ENCODE assay signal across 11 cellular contexts in the genomic region with DNA sequence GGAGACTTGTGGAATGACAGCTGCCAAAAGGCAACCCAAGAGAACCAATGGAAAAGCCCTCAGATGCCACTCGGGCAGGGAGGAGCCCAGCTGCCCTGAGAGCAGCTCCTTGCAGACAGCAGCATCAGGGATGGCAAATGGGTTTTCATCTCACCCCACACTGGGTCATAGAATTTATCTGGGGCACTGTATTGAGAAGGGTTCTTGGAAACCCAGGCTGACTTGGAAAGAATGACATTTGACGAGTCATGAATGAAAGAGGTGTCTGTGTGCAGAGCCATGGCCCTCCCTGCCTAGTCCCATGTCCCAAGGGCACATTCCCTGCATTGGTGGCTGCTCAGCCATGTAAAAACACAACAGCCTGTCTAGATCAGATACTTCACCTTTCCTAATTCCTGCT.
DNase-seq lines count a peak whose midpoint lies in the region; ATAC-seq and TF ChIP-seq lines count a peak whose summit lies in the region.
"Had no signal": no experiment of that assay in that cellular context is flagged by ENCODE, and none has a peak within 500 bp of the region (broad histone marks: within the 10 kb centered on the region; RNA-seq: fewer than 3 reads in every experiment).

No MANE protein-coding gene starts in this region.

- TF ChIP-seq CTCF in type B pancreatic cell (conservative IDR thresholded peaks at IDR 0.05): no peak

- DNase-seq in stimulated activated CD4-positive, alpha-beta T cell treated with anti-CD3 and anti-CD28 coated beads, Interleukin-15, amount 100 ng/mL, for 24 hours: peak; percentile 45
- DNase-seq in stimulated activated CD4-positive, alpha-beta T cell treated with anti-CD3 and anti-CD28 coated beads, Interleukin-1b, Interleukin-23, amount 100 ng/mL, for 48 hours: no peak
- peak; percentile 31 to 48 for DNase-seq in activated T-cell treated with anti-CD3 and anti-CD28 coated beads, Interleukin-2, amount 50 U/mL, for 72 hours
- DNase-seq in medulla oblongata (ENCODE audit: extremely low spot score) (peak; percentile 53), type B pancreatic cell (ENCODE audit: extremely low spot score, unreplicated experiment) (no peak), activated gamma-delta T cell treated with Interleukin-2 at 50 U/mL for 16 hours (no peak), occipital lobe (lab: John Stamatoyannopoulos, UW) (no peak)
- DNase-seq: GOT3, NCI-H2227 treated with DMSO at 0.1 percent for 48 hours, RPMI8226 had no signal

- peaks cover 72% of the 10 kb centered on the region for H3K4me1 Mint-ChIP-seq in activated T-cell treated with anti-CD3 and anti-CD28 coated beads, Interleukin-2, amount 50 U/mL, for 72 hours (ENCODE audit: low read depth)
- H3K4me1 Mint-ChIP-seq in type B pancreatic cell (ENCODE audit: unreplicated experiment): peaks cover 18% of the 10 kb centered on the region

- no peaks in the 10 kb centered on the region for H3K27me3 Mint-ChIP-seq in activated T-cell treated with anti-CD3 and anti-CD28 coated beads, Interleukin-2, amount 50 U/mL, for 72 hours (ENCODE audit: low read depth)
- H3K27me3 Mint-ChIP-seq in type B pancreatic cell: no peaks in the 10 kb centered on the region

- peak; percentile 48 to 50 for ATAC-seq in activated T-cell treated with anti-CD3 and anti-CD28 coated beads, Interleukin-2, amount 50 U/mL, for 72 hours (replicated peaks in 1 of 2)
- no peak for ATAC-seq in HG03469 (IDR thresholded peaks at IDR 0.05; ENCODE audit: unreplicated experiment)

- peaks cover 37 to 59% of the 10 kb centered on the region in 2 donors for H3K36me3 Mint-ChIP-seq in activated T-cell treated with anti-CD3 and anti-CD28 coated beads, Interleukin-2, amount 50 U/mL, for 72 hours (ENCODE audit: insufficient read depth in 2 of 2)
- H3K36me3 Mint-ChIP-seq in type B pancreatic cell: peaks cover 38% of the 10 kb centered on the region

- H3K4me3 Mint-ChIP-seq in activated T-cell treated with anti-CD3 and anti-CD28 coated beads, Interleukin-2, amount 50 U/mL, for 72 hours: peak overlapping the region; percentile 67 to 81
- no peak overlapping the region for H3K4me3 Mint-ChIP-seq in type B pancreatic cell

- peaks cover 5 to 7% of the 10 kb centered on the region in 2 donors for H3K9me3 Mint-ChIP-seq in activated T-cell treated with anti-CD3 and anti-CD28 coated beads, Interleukin-2, amount 50 U/mL, for 72 hours
- peaks cover 11% of the 10 kb centered on the region for H3K9me3 Mint-ChIP-seq in type B pancreatic cell

- peak overlapping the region; percentile 95 for H3K27ac Mint-ChIP-seq in activated T-cell treated with anti-CD3 and anti-CD28 coated beads, Interleukin-2, amount 50 U/mL, for 72 hours
- peak overlapping the region; percentile 65 for H3K27ac Mint-ChIP-seq in type B pancreatic cell

Comparison
In these comparisons a context has a peak if more than half of its experiments do, and no peak if none do; other contexts are left out.
1. DNase-seq: peak in stimulated activated CD4-positive, alpha-beta T cell treated with anti-CD3 and anti-CD28 coated beads, Interleukin-15, amount 100 ng/mL, for 24 hours (single experiment), activated T-cell treated with anti-CD3 and anti-CD28 coated beads, Interleukin-2, amount 50 U/mL, for 72 hours (2 of 2) and medulla oblongata (single experiment); none in stimulated activated CD4-positive, alpha-beta T cell treated with anti-CD3 and anti-CD28 coated beads, Interleukin-1b, Interleukin-23, amount 100 ng/mL, for 48 hours (single experiment), type B pancreatic cell (single experiment), activated gamma-delta T cell treated with Interleukin-2 at 50 U/mL for 16 hours (single experiment) and occipital lobe (single experiment).